6 cellular contexts compared by ENCODE assay signal in the genomic region with DNA sequence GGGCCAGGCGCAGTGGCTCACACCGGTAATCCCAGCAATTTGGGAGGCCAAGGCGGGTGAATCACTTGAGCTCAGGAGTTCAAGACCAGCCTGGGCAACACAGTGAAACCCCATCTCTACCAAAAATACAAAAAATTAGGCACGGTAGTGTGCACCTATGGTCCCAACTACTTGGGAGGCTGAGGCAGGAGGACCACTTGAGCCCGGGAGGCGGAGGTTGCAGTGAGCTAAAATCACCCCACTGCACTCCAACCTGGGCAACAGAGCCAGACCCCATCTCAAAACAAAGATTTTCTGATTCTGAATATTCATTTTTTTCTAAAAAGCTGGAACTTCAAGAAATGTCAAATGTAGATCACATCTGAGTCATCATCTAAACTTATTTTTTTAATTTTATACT. TPM values are rescaled to one million over a fixed set of nuclear protein-coding genes. Genes with fewer than 3 reads are reported as not detected.
DNase-seq lines count a peak whose midpoint lies in the region; ATAC-seq, FAIRE-seq and TF ChIP-seq lines count a peak whose summit lies in the region.
"Not testable (repeated sequence)": the region's sequence is repeated elsewhere in the genome, so short reads cannot be mapped to it uniquely, and the experiment has no call there.

No MANE protein-coding gene starts in this region.

- WGBS in K562 (ENCODE audit: insufficient coverage, low coverage, missing lambda C conversion rate) = 93% methylated on average over 6 of the region's 6 CpGs
- 94% methylated on average over 6 of the region's 6 CpGs for WGBS in HepG2 (ENCODE audit: low lambda C conversion rate)

- not testable (repeated sequence) for TF ChIP-seq EP300 in K562 (IDR thresholded peaks at IDR 0.05; ENCODE audit: low read length); HepG2 (IDR thresholded peaks at IDR 0.05; ENCODE audit: low read depth in 2 of 2, low read length in 2 of 2); HepG2 (CRISPR knock-in tag; IDR thresholded peaks at IDR 0.05; ENCODE audit: borderline replicate concordance)

- not testable (repeated sequence) for H3K4me1 Mint-ChIP-seq in WTC11; osteocyte (ENCODE audit: unreplicated experiment)

- intact Hi-C loops in K562 (cut with micrococcal nuclease); HepG2 (cut with micrococcal nuclease; ENCODE audit: unreplicated experiment): not testable (repeated sequence)

- not testable (repeated sequence) for H3K4me3 ChIP-seq in HEK293 (ENCODE audit: low read depth, low read length); K562; HepG2 (replicated peaks in 1 of 3; ENCODE audit: insufficient read depth in 1 of 3, low read depth in 2 of 3, low read length in 3 of 3)

- CTCF ChIA-PET in HEK293 (lab: Yijun Ruan, JAX) (interaction anchor here (1.0 kb wide), 1 partner anchor 78 kb away, joined by 7 read pairs; no protein-coding TSS in a partner anchor), WTC11 (lab: Charles Lee) (interaction anchor here (0.8 kb wide), 1 partner anchor 9 kb away, joined by 3 read pairs; no protein-coding TSS in a partner anchor)
- CTCF ChIA-PET in K562 (lab: Yijun Ruan, JAX; ENCODE audit: low intra/inter-chr PET ratio); HepG2 (lab: Yijun Ruan, JAX; ENCODE audit: low intra/inter-chr PET ratio, low total read pairs): not testable (repeated sequence)

- H3K27ac Mint-ChIP-seq in WTC11; osteocyte (ENCODE audit: unreplicated experiment): not testable (repeated sequence)

- H3K4me2 ChIP-seq in K562 (ENCODE audit: insufficient read depth, low read length); HepG2 (ENCODE audit: low read depth, low read length): not testable (repeated sequence)

- H4K20me1 ChIP-seq in K562 (replicated peaks; ENCODE audit: control insufficient read depth, insufficient read depth, low read length); HepG2 (ENCODE audit: insufficient read depth, low read length): not testable (repeated sequence)

- ATAC-seq in WTC11, HepG2: not testable (repeated sequence)
- ATAC-seq in K562 = peak; percentile 37

- BruUV-seq in K562 (replicated peaks; lab: Mats Ljungman, UMichigan); HepG2 (replicated peaks; lab: Mats Ljungman, UMichigan): not testable (repeated sequence)

- H3K4me1 ChIP-seq in HEK293 (ENCODE audit: control insufficient read depth, insufficient read depth, low read length); K562 (replicated peaks in 1 of 2; ENCODE audit: control insufficient read depth in 2 of 2, insufficient read depth in 2 of 2, low read length in 2 of 2); HepG2 (ENCODE audit: insufficient read depth, low read length): not testable (repeated sequence)

- H3K9me3 Mint-ChIP-seq in WTC11 (peaks cover 22% of the 10 kb centered on the region), osteocyte (ENCODE audit: unreplicated experiment) (peaks cover 11% of the 10 kb centered on the region)

- in situ Hi-C loops in K562 (cut with MboI); HepG2 (cut with HindIII; ENCODE audit: extremely low pct_ligation_motif_present, low pct_unique_long_range_greater_than_20kb): not testable (repeated sequence)

- not testable (repeated sequence) for TF ChIP-seq RAD21 in K562 (CRISPR knock-in tag; conservative IDR thresholded peaks at IDR 0.05 in 1 of 2, IDR thresholded peaks at IDR 0.05 in 1 of 2); HepG2 (CRISPR knock-in tag; IDR thresholded peaks at IDR 0.05)

- peaks cover 7 to 14% of the 10 kb centered on the region in 2 experiments for H3K36me3 ChIP-seq in HEK293 (ENCODE audit: control insufficient read depth in 2 of 2, insufficient read depth in 1 of 2, low read length in 2 of 2)
- peaks cover 44% of the 10 kb centered on the region; the same call in 2 of the 3 replicates for H3K36me3 ChIP-seq in K562 (ENCODE audit: control insufficient read depth, insufficient read depth, low read length)
- peaks cover 0 to 10% of the 10 kb centered on the region in 2 experiments; a peak in 2 of 5 replicates for H3K36me3 ChIP-seq in HepG2 (replicated peaks in 1 of 2; ENCODE audit: control insufficient read depth in 1 of 2, insufficient read depth in 2 of 2, low read length in 2 of 2)

- not testable (repeated sequence) for H3K27me3 Mint-ChIP-seq in WTC11 (ENCODE audit: low read depth); osteocyte (ENCODE audit: unreplicated experiment)

- not testable (repeated sequence) for H3K27ac ChIP-seq in HEK293 (ENCODE audit: extremely low read depth, low read depth, low read length); K562 (ENCODE audit: extremely low read depth, low read depth, low read length); HepG2 (ENCODE audit: extremely low read length, insufficient read depth, low read length)

- DNase-seq in WTC11 (ENCODE audit: low spot score); K562 (ENCODE audit: extremely low read depth in 1 of 4, low spot score in 3 of 4); HepG2 (ENCODE audit: low spot score): not testable (repeated sequence)
- DNase-seq in mesenteric fat pad (ENCODE audit: low spot score) = peak; percentile 28
- peak; percentile 38 for DNase-seq in osteocyte (ENCODE audit: extremely low spot score, unreplicated experiment)

- not testable (repeated sequence) for TF ChIP-seq CTCF in HEK293 (tag by site-specific recombination; IDR thresholded peaks at IDR 0.05); WTC11 (IDR thresholded peaks at IDR 0.05); K562 (IDR thresholded peaks at IDR 0.05 in 2 of 3, conservative IDR thresholded peaks at IDR 0.05 in 1 of 3; ENCODE audit: insufficient read depth in 2 of 3, low read depth in 1 of 3, low read length in 3 of 3); HepG2 (CRISPR knock-in tag; IDR thresholded peaks at IDR 0.05); osteocyte (IDR thresholded peaks at IDR 0.05)

- POLR2A ChIA-PET in HEK293 (lab: Yijun Ruan, JAX) = interaction anchor here (0.6 kb wide), 1 partner anchor 39 kb away, joined by 4 read pairs; no protein-coding TSS in a partner anchor
- POLR2A ChIA-PET in WTC11 (lab: Charles Lee) = interaction anchor here (0.7 kb wide), 1 partner anchor 716 kb away, joined by 4 read pairs; no protein-coding TSS in a partner anchor
- POLR2A ChIA-PET in K562 (lab: Yijun Ruan, JAX) = interaction anchor here (0.6 to 1.2 kb wide), 3 partner anchors 9 to 20 kb away, joined by 3 to 5 read pairs (median 4); no protein-coding TSS in a partner anchor
- POLR2A ChIA-PET in HepG2 (lab: Yijun Ruan, JAX) = not testable (repeated sequence)

- not testable (repeated sequence) for H3K27me3 ChIP-seq in K562 (ENCODE audit: control insufficient read depth in 2 of 2, insufficient read depth in 2 of 2, low read length in 2 of 2); HepG2 (ENCODE audit: control insufficient read depth in 1 of 2, insufficient read depth in 2 of 2, low read length in 2 of 2)

- H3K36me3 Mint-ChIP-seq in WTC11 = peaks cover 62% of the 10 kb centered on the region
- H3K36me3 Mint-ChIP-seq in osteocyte (ENCODE audit: unreplicated experiment) = peaks cover 25% of the 10 kb centered on the region

- not testable (repeated sequence) for H3K9ac ChIP-seq in K562 (ENCODE audit: insufficient read depth in 1 of 2, low read depth in 2 of 2, low read length in 2 of 2); HepG2 (ENCODE audit: insufficient read depth, low read depth, low read length)

- not testable (repeated sequence) for H3K9me3 ChIP-seq in HEK293 (ENCODE audit: control insufficient read depth, insufficient read depth, low read depth, low read length); K562 (replicated peaks; ENCODE audit: control insufficient read depth, insufficient read depth, low read depth, low read length); HepG2 (ENCODE audit: low read length)

- not testable (repeated sequence) for H3K79me2 ChIP-seq in K562 (ENCODE audit: control insufficient read depth, insufficient read depth, low read length); HepG2 (ENCODE audit: insufficient read depth, low read length)

- not testable (repeated sequence) for FAIRE-seq in K562 (lab: Jason Lieb, UNC); HepG2 (lab: Jason Lieb, UNC)

- not testable (repeated sequence) for H3K4me3 Mint-ChIP-seq in WTC11; osteocyte (ENCODE audit: unreplicated experiment)

- not testable (repeated sequence) for H3K9me1 ChIP-seq in K562 (ENCODE audit: control insufficient read depth, insufficient read depth, low read length)

- H2AFZ ChIP-seq in K562 (ENCODE audit: low read depth, low read length); HepG2 (ENCODE audit: low read length): not testable (repeated sequence)

- not testable (repeated sequence) for TF ChIP-seq POLR2A in K562 (conservative IDR thresholded peaks at IDR 0.05); HepG2 (IDR thresholded peaks at IDR 0.05; ENCODE audit: insufficient read depth in 1 of 2, low read depth in 2 of 2, low read length in 2 of 2)

RNA-seq across cellular contexts. Expression of gene TYW1B, which starts 10.3 kb away (rescaled TPM):
- total RNA-seq in WTC11 (2021) (5.6 to 6.7 TPM (median 5.7 TPM) in 3 replicates), K562 (2014; rRNA removed) (9.4 and 10.2 TPM in 2 replicates), K562 (2014; rRNA removed; fragmentation: Illumina TruSeq; extraction: Trizol) (12.9 TPM in 2 replicates), K562 (2015; rRNA removed; fragmentation: Illumina TruSeq; extraction: Trizol) (13.6 and 14.7 TPM in 2 replicates), K562 (2021) (7.7 and 9.8 TPM in 2 replicates), HepG2 (2016; rRNA removed; fragmentation: Illumina TruSeq; extraction: Trizol) (3.3 and 5.5 TPM in 2 replicates), mesenteric fat pad (2.4 TPM), osteocyte (1.6 and 2.3 TPM in 2 replicates)
- total RNA-seq in K562 (2011; cell fraction: chromatin; rRNA removed; ENCODE audit: low replicate concordance) = 55.6 and 75.9 TPM in 2 replicates
- 29.4 and 32.8 TPM in 2 replicates for total RNA-seq in K562 (2011; cell fraction: nucleolus; rRNA removed)
- total RNA-seq in K562 (2011; cell fraction: nucleoplasm; rRNA removed) = 32.4 and 37.9 TPM in 2 replicates
- polyA plus RNA-seq in K562 (2011; rRNA removed) (7.2 and 10.0 TPM in 2 replicates), K562 (2014; fragmentation: Illumina TruSeq; extraction: Trizol) (7.3 and 9.1 TPM in 2 replicates), K562 (2014; fragmentation: Nextera tagmentation; extraction: Ambion mirVana) (1 to 10 TPM; 5.8 to 9.8 TPM), K562 (2014; rRNA removed) (6.2 and 7.2 TPM in 2 replicates), HepG2 (2011; rRNA removed) (1.8 and 2.0 TPM in 2 replicates)
- 3.7 and 4.5 TPM in 2 replicates for polyA plus RNA-seq in K562 (2011; cell fraction: cytosol; rRNA removed)
- polyA plus RNA-seq in K562 (2011; cell fraction: nucleus; rRNA removed) = 5.4 and 5.5 TPM in 2 replicates
- 5.4 and 5.7 TPM in 2 replicates for polyA plus RNA-seq in K562 (2012)
- polyA minus RNA-seq in K562 (2011; rRNA and poly(A)+ RNA removed) = 29.4 and 37.8 TPM in 2 replicates
- polyA minus RNA-seq in K562 (2011; cell fraction: cytosol; rRNA and poly(A)+ RNA removed) = 5.4 and 7.9 TPM in 2 replicates
- polyA minus RNA-seq in K562 (2011; cell fraction: nucleus; rRNA and poly(A)+ RNA removed) = 13.6 and 21.1 TPM in 2 replicates
- 1.5 and 1.6 TPM in 2 replicates for total RNA-seq in HepG2 (2016; cell fraction: cytosol; rRNA removed; fragmentation: Illumina TruSeq; extraction: Trizol; ENCODE audit: low read depth)
- 2.8 and 5.6 TPM in 2 replicates for total RNA-seq in HepG2 (2016; cell fraction: insoluble cytoplasmic fraction; rRNA removed; fragmentation: Illumina TruSeq; extraction: Trizol)
- 1.2 and 1.3 TPM in 2 replicates for total RNA-seq in HepG2 (2016; cell fraction: membrane; rRNA removed; fragmentation: Illumina TruSeq; extraction: Trizol)
- total RNA-seq in HepG2 (2016; cell fraction: nucleus; rRNA removed; fragmentation: Illumina TruSeq; extraction: Trizol) = 9.3 and 10.6 TPM in 2 replicates
- polyA plus RNA-seq in HepG2 (2011; cell fraction: cytosol; rRNA removed) = 1.1 and 1.4 TPM in 2 replicates
- polyA plus RNA-seq in HepG2 (2011; cell fraction: nucleus; rRNA removed) = 1.1 and 1.4 TPM in 2 replicates
- polyA plus RNA-seq in HepG2 (2012) = 1.9 TPM in 2 replicates
- polyA plus RNA-seq in HepG2 (2016; cell fraction: cytosol; fragmentation: Illumina TruSeq; extraction: Trizol; ENCODE audit: low read depth) = 0.45 and 0.68 TPM in 2 replicates
- polyA plus RNA-seq in HepG2 (2016; cell fraction: insoluble cytoplasmic fraction; fragmentation: Illumina TruSeq; extraction: Trizol; ENCODE audit: low read depth) = 1.6 and 1.9 TPM in 2 replicates
- polyA plus RNA-seq in HepG2 (2016; cell fraction: membrane; fragmentation: Illumina TruSeq; extraction: Trizol; ENCODE audit: low read depth) = 0.79 and 1.1 TPM in 2 replicates
- 4.3 and 4.4 TPM in 2 replicates for polyA plus RNA-seq in HepG2 (2016; cell fraction: nucleus; fragmentation: Illumina TruSeq; extraction: Trizol; ENCODE audit: insufficient read depth, low read depth)
- 2.6 and 4.8 TPM in 2 replicates for polyA minus RNA-seq in HepG2 (2011; rRNA and poly(A)+ RNA removed; ENCODE audit: low replicate concordance)
- 1.6 and 2.0 TPM in 2 replicates for polyA minus RNA-seq in HepG2 (2011; cell fraction: cytosol; rRNA and poly(A)+ RNA removed)
- polyA minus RNA-seq in HepG2 (2011; cell fraction: nucleus; rRNA and poly(A)+ RNA removed) = 8.5 and 9.2 TPM in 2 replicates
